ENCODE assay signal across 11 cellular contexts in genomic region chr2:44741507-44741906, GRCh38.
"Had no signal": no experiment of that assay in that cellular context is flagged by ENCODE, and none has a peak within 500 bp of the region (broad histone marks: within the 10 kb centered on the region; RNA-seq: fewer than 3 reads in every experiment).

No MANE protein-coding gene starts in this region.

- ATAC-seq: activated T-cell treated with anti-CD3 and anti-CD28 coated beads, Interleukin-2, amount 50 U/mL, for 4 hours; foreskin keratinocyte; heart right ventricle had no signal

- H3K4me3 Mint-ChIP-seq: activated naive CD8-positive, alpha-beta T cell; activated T-cell treated with anti-CD3 and anti-CD28 coated beads, Interleukin-2, amount 50 U/mL, for 4 hours had no signal

- DNase-seq: activated CD4-positive, alpha-beta T cell treated with anti-CD3 and anti-CD28 coated beads, Interleukin-2, amount 50 U/mL, for 4 hours; activated gamma-delta T cell; activated T-cell treated with anti-CD3 and anti-CD28 coated beads, Interleukin-2, amount 50 U/mL, for 4 hours; heart right ventricle; pancreas; retina; T-helper 2 cell; thyroid gland; uterus had no signal

- H3K27me3 Mint-ChIP-seq: activated naive CD8-positive, alpha-beta T cell had no signal

- H3K27ac Mint-ChIP-seq: activated naive CD8-positive, alpha-beta T cell had no signal
